ENCODE assay signal across 1 cellular context in genomic region chr19:19054315-19054938, GRCh38.
TF ChIP-seq lines count a peak whose summit lies in the region.

No MANE protein-coding gene starts in this region.

TF ChIP-seq in liver, 16 proteins besides CTCF, POLR2A, EP300 and RAD21 (continued from another document):
- TF ChIP-seq REST (IDR thresholded peaks at IDR 0.05) (no peak), HNF4G (IDR thresholded peaks at IDR 0.05) (no peak), ATF3 (IDR thresholded peaks at IDR 0.05) (no peak), TAF1 (conservative IDR thresholded peaks at IDR 0.05) (no peak), NR2F2 (IDR thresholded peaks at IDR 0.05) (no peak), FOXA1 (IDR thresholded peaks at IDR 0.05) (no peak)
